In genomic region chr1:229218612-229219025, GRCh38 we compare ENCODE assay signal across 20 cellular contexts.
"Had no signal": no experiment of that assay in that cellular context is flagged by ENCODE, and none has a peak within 500 bp of the region (broad histone marks: within the 10 kb centered on the region; RNA-seq: fewer than 3 reads in every experiment).

No MANE protein-coding gene starts in this region.

- ATAC-seq: left colon; stimulated activated naive B cell treated with anti-CD40 and anti-IgM and Interleukin-4, amounts not matched to agents 10 μg/mL and 1 μg/mL and 100 μg/mL, for 72 hours; stimulated activated naive CD8-positive, alpha-beta T cell treated with anti-CD3 and anti-CD28 coated beads, Interleukin-15, amount 100 ng/mL, for 72 hours had no signal

- H3K36me3 ChIP-seq: colonic mucosa, neutrophil, sigmoid colon, tibial nerve, upper lobe of right lung had no signal

- H3K27me3 ChIP-seq: colonic mucosa, neutrophil, sigmoid colon, testis, tibial nerve, upper lobe of right lung had no signal

- H3K27ac ChIP-seq: colonic mucosa, neutrophil, sigmoid colon, skin epidermis, testis, tibial nerve, upper lobe of right lung had no signal

- H3K4me1 ChIP-seq: colonic mucosa had no signal

- FAIRE-seq: endothelial cell of umbilical vein, kidney had no signal

- H3K4me3 ChIP-seq: colonic mucosa, sigmoid colon, skin epidermis, testis, tibial nerve, upper lobe of right lung had no signal

- DNase-seq: colonic mucosa; effector CD4-positive, alpha-beta T cell; endodermal cell; erythroblast; foreskin melanocyte; immature natural killer cell; kidney; left colon; naive thymus-derived CD4-positive, alpha-beta T cell; sigmoid colon; stimulated activated CD4-positive, alpha-beta T cell treated with anti-CD3 and anti-CD28 coated beads, Interleukin-2, amount 100 ng/mL, for 24 hours; stimulated activated CD4-positive, alpha-beta T cell treated with anti-CD3 and anti-CD28 coated beads, Interleukin-4, amount 100 ng/mL, for 4 hours; stimulated activated naive B cell treated with anti-CD40 and anti-IgM and Interleukin-4, amounts not matched to agents 10 μg/mL and 1 μg/mL and 100 μg/mL, for 72 hours; stimulated activated naive CD8-positive, alpha-beta T cell treated with anti-CD3 and anti-CD28 coated beads, Interleukin-15, amount 100 ng/mL, for 72 hours; testis; upper lobe of right lung had no signal

- H3K9me3 ChIP-seq: colonic mucosa, neutrophil, sigmoid colon, testis, tibial nerve, upper lobe of right lung had no signal
